ENCODE assay signal across 21 cellular contexts in the genomic region with DNA sequence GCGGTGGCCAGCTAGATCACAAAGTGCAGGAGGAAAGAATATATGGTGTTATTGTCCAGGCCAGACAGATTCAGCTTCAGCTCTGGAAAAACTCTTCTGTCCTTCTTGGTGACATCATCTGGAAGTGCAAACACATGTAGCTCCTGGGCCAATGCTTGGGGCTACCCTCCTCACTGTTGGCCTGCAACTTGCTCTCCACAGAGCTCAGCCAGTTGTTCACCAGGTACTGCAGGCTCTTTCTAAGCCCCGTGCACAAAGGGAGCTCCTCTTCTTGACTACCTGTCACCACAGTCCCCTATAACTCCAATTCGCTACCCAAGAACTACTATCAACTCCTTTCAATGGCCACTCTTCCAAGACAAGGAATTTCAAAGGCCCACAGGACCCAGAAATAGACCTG.
DNase-seq lines count a peak whose midpoint lies in the region; ATAC-seq and TF ChIP-seq lines count a peak whose summit lies in the region.
"Had no signal": no experiment of that assay in that cellular context is flagged by ENCODE, and none has a peak within 500 bp of the region (broad histone marks: within the 10 kb centered on the region; RNA-seq: fewer than 3 reads in every experiment).

No MANE protein-coding gene starts in this region.

- CTCF ChIA-PET in PC-3 (lab: Charles Lee) = no interaction called here

- peaks cover 6% of the 10 kb centered on the region for H3K9me3 ChIP-seq in DND-41 (ENCODE audit: insufficient read depth, low read length, severe bottlenecking)
- H3K9me3 ChIP-seq in PC-3 (ENCODE audit: low read length) = no peaks in the 10 kb centered on the region
- peaks cover 24% of the 10 kb centered on the region for H3K9me3 ChIP-seq in mucosa of descending colon
- H3K9me3 ChIP-seq: BE2C, Caco-2 had no signal

- ATAC-seq in DND-41 (ENCODE audit: insufficient read depth, low read depth) = no peak
- no peak for ATAC-seq in PC-3
- no peak for ATAC-seq in mucosa of descending colon
- ATAC-seq in activated T-cell treated with anti-CD3 and anti-CD28 coated beads, Interleukin-2, amount 50 U/mL, for 4 hours = no peak
- no peak for ATAC-seq in omental fat pad (ENCODE audit: low FRiP score)
- ATAC-seq: CD8-positive, alpha-beta T cell; GM12878 had no signal

- H3K4me2 ChIP-seq in DND-41 (ENCODE audit: insufficient read depth, low read length) = no peak overlapping the region
- no peak overlapping the region for H3K4me2 ChIP-seq in PC-3 (ENCODE audit: low read length)
- H3K4me2 ChIP-seq: BLaER1 had no signal

- no peak for DNase-seq in DND-41
- no peak for DNase-seq in PC-3
- no peak for DNase-seq in mucosa of descending colon
- DNase-seq in activated T-cell treated with anti-CD3 and anti-CD28 coated beads, Interleukin-2, amount 50 U/mL, for 4 hours = no peak
- DNase-seq in omental fat pad (ENCODE audit: low spot score) = no peak
- no peak for DNase-seq in NCI-H526 (lab: John Stamatoyannopoulos, UW)
- DNase-seq: 8988T; ACHN; BE2C; C1 segment of cervical spinal cord; Caco-2; Calu3; CD4-positive, alpha-beta T cell; CD8-positive, alpha-beta T cell; DMS79 treated with DMSO at 0.1 percent for 48 hours; EL; GDM1 had no signal

- TF ChIP-seq CTCF in C4-2B (conservative IDR thresholded peaks at IDR 0.05) = no peak
- TF ChIP-seq CTCF in DND-41 (IDR thresholded peaks at IDR 0.05; ENCODE audit: borderline replicate concordance, extremely low read depth, low read length, poor library complexity, severe bottlenecking) = no peak
- TF ChIP-seq CTCF in PC-3 (conservative IDR thresholded peaks at IDR 0.05; ENCODE audit: low read depth, low read length) = no peak
- TF ChIP-seq CTCF in VCaP (conservative IDR thresholded peaks at IDR 0.05) = no peak
- TF ChIP-seq CTCF in mucosa of descending colon (IDR thresholded peaks at IDR 0.05) = no peak
- no peak for TF ChIP-seq CTCF in omental fat pad (IDR thresholded peaks at IDR 0.05)

- no peaks in the 10 kb centered on the region for H3F3A ChIP-seq in PC-3 (ENCODE audit: low read length, unreplicated experiment)

- H4K20me1 ChIP-seq in DND-41 (ENCODE audit: insufficient read depth, low read length) (no peaks in the 10 kb centered on the region), PC-3 (ENCODE audit: low read length) (no peaks in the 10 kb centered on the region)
- H4K20me1 ChIP-seq: BLaER1 had no signal

- H3K36me3 ChIP-seq in DND-41 (ENCODE audit: insufficient read depth, low read length) (no peaks in the 10 kb centered on the region), PC-3 (ENCODE audit: low read depth, low read length) (no peaks in the 10 kb centered on the region), mucosa of descending colon (ENCODE audit: low read depth) (no peaks in the 10 kb centered on the region)
- H3K36me3 ChIP-seq: BE2C, BLaER1 had no signal

- H3K79me2 ChIP-seq in DND-41 (ENCODE audit: insufficient read depth, low read length) = no peaks in the 10 kb centered on the region
- H3K79me2 ChIP-seq in PC-3 (ENCODE audit: low read length) = no peaks in the 10 kb centered on the region

- H3K4me1 Mint-ChIP-seq in activated T-cell treated with anti-CD3 and anti-CD28 coated beads, Interleukin-2, amount 50 U/mL, for 4 hours (ENCODE audit: low read depth) = no peaks in the 10 kb centered on the region

- H3K4me3 Mint-ChIP-seq in activated T-cell treated with anti-CD3 and anti-CD28 coated beads, Interleukin-2, amount 50 U/mL, for 4 hours = no peak overlapping the region
- H3K4me3 Mint-ChIP-seq: CD4-positive, alpha-beta T cell; CD8-positive, alpha-beta T cell had no signal

- H3K27me3 ChIP-seq in DND-41 (ENCODE audit: insufficient read depth, low read length, poor library complexity) = no peaks in the 10 kb centered on the region
- no peaks in the 10 kb centered on the region for H3K27me3 ChIP-seq in PC-3 (ENCODE audit: low read length)
- H3K27me3 ChIP-seq: BE2C, BLaER1 had no signal

- H3K27ac ChIP-seq in C4-2B = peak overlapping the region; percentile 63
- H3K27ac ChIP-seq in DND-41 (ENCODE audit: low read length) = peak overlapping the region; percentile 71
- H3K27ac ChIP-seq in PC-3 (ENCODE audit: low read length) = no peak overlapping the region
- H3K27ac ChIP-seq in VCaP = peak overlapping the region; percentile 63
- H3K27ac ChIP-seq: BLaER1 had no signal

- H3K4me3 ChIP-seq in DND-41 (ENCODE audit: low read depth in 1 of 2, low read length in 2 of 2) = no peak overlapping the region
- H3K4me3 ChIP-seq in PC-3 (ENCODE audit: low read length) = no peak overlapping the region
- H3K4me3 ChIP-seq in mucosa of descending colon = no peak overlapping the region
- H3K4me3 ChIP-seq: BLaER1, GM12878 had no signal

- H3K9ac ChIP-seq in DND-41 (ENCODE audit: low read depth, low read length) = no peak overlapping the region
- no peak overlapping the region for H3K9ac ChIP-seq in PC-3 (ENCODE audit: low read length)
- H3K9ac ChIP-seq: BLaER1 had no signal

- BruUV-seq in PC-3 (replicated peaks; lab: Mats Ljungman, UMichigan) = no TSS peak

- POLR2A ChIA-PET in PC-3 (lab: Charles Lee; ENCODE audit: unreplicated experiment) = no interaction called here

- H3K9me2 ChIP-seq in PC-3 (replicated peaks; ENCODE audit: low read length) = no peaks in the 10 kb centered on the region

- no peaks in the 10 kb centered on the region for H3K36me3 Mint-ChIP-seq in activated T-cell treated with anti-CD3 and anti-CD28 coated beads, Interleukin-2, amount 50 U/mL, for 4 hours (ENCODE audit: insufficient read depth)
- H3K36me3 Mint-ChIP-seq: CD8-positive, alpha-beta T cell had no signal

- H3K4me1 ChIP-seq in DND-41 (ENCODE audit: insufficient read depth, low read length) (peaks cover 47% of the 10 kb centered on the region), PC-3 (ENCODE audit: insufficient read depth, low read length) (no peaks in the 10 kb centered on the region), mucosa of descending colon (ENCODE audit: low read depth) (no peaks in the 10 kb centered on the region)
- H3K4me1 ChIP-seq: Caco-2 had no signal

- no peaks in the 10 kb centered on the region for H3K27me3 Mint-ChIP-seq in activated T-cell treated with anti-CD3 and anti-CD28 coated beads, Interleukin-2, amount 50 U/mL, for 4 hours (ENCODE audit: low read depth)
- H3K27me3 Mint-ChIP-seq: CD4-positive, alpha-beta T cell had no signal

- H3K9me3 Mint-ChIP-seq in activated T-cell treated with anti-CD3 and anti-CD28 coated beads, Interleukin-2, amount 50 U/mL, for 4 hours = peaks cover 14% of the 10 kb centered on the region

- H2AFZ ChIP-seq in DND-41 (ENCODE audit: low read depth, low read length) = peak overlapping the region; percentile 47
- H2AFZ ChIP-seq in PC-3 (ENCODE audit: low read length) = 0 out of 2 replicates have a peak overlapping the region, but pooled peaks have one; percentile 39

- intact Hi-C loops in PC-3 (cut with micrococcal nuclease) (no loop called here), mucosa of descending colon (cut with DNase I, micrococcal nuclease) (no loop called here)
